In genomic region chr5:176817864-176818377, GRCh38 we compare ENCODE assay signal across 9 cellular contexts. TPM values are rescaled to one million over a fixed set of nuclear protein-coding genes. Genes with fewer than 3 reads are reported as not detected.
A peak's percentile ranks its signal among the peaks of the same experiment; 100 is the strongest.
DNase-seq lines count a peak whose midpoint lies in the region; FAIRE-seq and TF ChIP-seq lines count a peak whose summit lies in the region.
"Had no signal": no experiment of that assay in that cellular context is flagged by ENCODE, and none has a peak within 500 bp of the region (broad histone marks: within the 10 kb centered on the region; RNA-seq: fewer than 3 reads in every experiment).

No MANE protein-coding gene starts in this region.

- H3K4me3 ChIP-seq in coronary artery (peak overlapping the region; percentile 70), mucosa of stomach (ENCODE audit: low read length) (no peak overlapping the region)

- H3K4me1 ChIP-seq in mucosa of stomach (ENCODE audit: control insufficient read depth, insufficient read depth, low read length), result no peaks in the 10 kb centered on the region

- peak; percentile 50 for DNase-seq in NCI-H2029 (lab: John Stamatoyannopoulos, UW)
- DNase-seq in NCI-H2029 treated with DMSO at 0.1 percent for 48 hours (lab: John Stamatoyannopoulos, UW), result no peak
- peak; percentile 60 for DNase-seq in H54 (ENCODE audit: insufficient read length, low spot score)
- DNase-seq in NCI-H460 (ENCODE audit: extremely low read depth, low read depth), result peak; percentile 33
- DNase-seq in coronary artery (ENCODE audit: low spot score), result no peak
- DNase-seq in NCI-H2107 (lab: John Stamatoyannopoulos, UW), result no peak
- no peak for DNase-seq in OCI-M2 (lab: John Stamatoyannopoulos, UW; ENCODE audit: unreplicated experiment)
- DNase-seq: DND-41 had no signal

- no peaks in the 10 kb centered on the region for H3K9me3 ChIP-seq in mucosa of stomach (ENCODE audit: control insufficient read depth, low read length)

- no peak overlapping the region for H3K27ac ChIP-seq in coronary artery

- FAIRE-seq in H54 (lab: Jason Lieb, UNC), result no peak

- peak overlapping the region; percentile 2 for H3K9ac ChIP-seq in mucosa of stomach (ENCODE audit: low read length)

- TF ChIP-seq POLR2A in H54 (IDR thresholded peaks at IDR 0.05; ENCODE audit: low read depth, low read length), result no peak

- H3K36me3 ChIP-seq in mucosa of stomach (ENCODE audit: control insufficient read depth, insufficient read depth, low read length), result no peaks in the 10 kb centered on the region

- TF ChIP-seq CTCF in coronary artery (IDR thresholded peaks at IDR 0.05), result no peak

- H3K27me3 ChIP-seq in mucosa of stomach (ENCODE audit: control insufficient read depth, insufficient read depth, low read length), result peaks cover 60% of the 10 kb centered on the region

RNA-seq across cellular contexts. Expression of gene UNC5A, which starts 7.6 kb away (rescaled TPM):
- total RNA-seq in NCI-H460 (2014; rRNA removed; shearing (Covaris generic)), result not detected in 2 replicates
- 0.18 and 0.19 TPM in 2 replicates for polyA plus RNA-seq in NCI-H460 (2014; cell fraction: nucleus; rRNA removed)

Comparison
In these comparisons a context has a peak if more than half of its experiments do, and no peak if none do; other contexts are left out.
1. DNase-seq: peak in NCI-H2029 (single experiment), H54 (single experiment) and NCI-H460 (single experiment); none in NCI-H2029 treated with DMSO at 0.1 percent for 48 hours (single experiment), coronary artery (single experiment), NCI-H2107 (single experiment) and OCI-M2 (single experiment).